In the genomic region with DNA sequence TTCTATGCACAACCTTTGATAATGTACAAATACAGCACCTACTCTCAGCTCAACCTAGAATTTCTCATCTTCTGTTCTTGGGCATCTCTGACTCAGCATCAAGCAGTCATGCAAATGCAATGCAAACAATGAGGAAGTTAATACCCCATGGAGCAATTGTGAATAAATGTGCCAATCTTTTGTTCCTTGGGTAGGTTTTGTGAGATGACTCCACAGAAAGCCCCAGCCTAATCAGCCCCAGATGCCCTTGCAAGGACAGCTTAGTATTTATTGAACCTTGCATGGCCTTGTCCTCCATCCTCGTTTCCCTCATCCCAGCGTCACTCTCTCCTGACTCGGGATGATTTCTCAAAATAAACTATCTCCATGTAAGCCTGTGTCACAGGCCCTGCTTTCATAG, we compare ENCODE assay signal across 10 cellular contexts.
A peak's percentile ranks its signal among the peaks of the same experiment; 100 is the strongest.
DNase-seq lines count a peak whose midpoint lies in the region; ATAC-seq and TF ChIP-seq lines count a peak whose summit lies in the region.
"Had no signal": no experiment of that assay in that cellular context is flagged by ENCODE, and none has a peak within 500 bp of the region (broad histone marks: within the 10 kb centered on the region; RNA-seq: fewer than 3 reads in every experiment).

No MANE protein-coding gene starts in this region.

- no peaks in the 10 kb centered on the region for H3K27me3 ChIP-seq in H9 (ENCODE audit: insufficient read depth, low read length)

- H3K4me2 ChIP-seq in H9 (ENCODE audit: insufficient read depth, insufficient read length, low read length): no peak overlapping the region

- H3K9me3 ChIP-seq in H9 (ENCODE audit: control insufficient read depth, low read depth, low read length): no peaks in the 10 kb centered on the region

- H3K79me2 ChIP-seq in H9 (ENCODE audit: insufficient read depth, low read length): no peaks in the 10 kb centered on the region

- TF ChIP-seq POLR2A in erythroblast (IDR thresholded peaks at IDR 0.05; ENCODE audit: low read length): no peak

- peaks cover 2% of the 10 kb centered on the region; the same call in 1 of the 2 replicates for H3K4me1 ChIP-seq in H9 (ENCODE audit: insufficient read depth, low read length)

- H3K79me1 ChIP-seq in H9 (ENCODE audit: insufficient read depth, low read depth, low read length, poor library complexity, severe bottlenecking): no peaks in the 10 kb centered on the region

- peaks cover 12 to 21% of the 10 kb centered on the region in 2 experiments; a peak in 4 of 5 replicates for H3K9me3 Mint-ChIP-seq in H9
- H3K9me3 Mint-ChIP-seq: activated T-helper 2 cell treated with anti-CD3 and anti-CD28 coated beads, Interferon-gamma antibody, Interleukin-2, Interleukin-4, amounts not matched to agents 10 μg/mL and 5 μg/mL and 100 μg/mL, durations not matched to agents 14 hours and 24 hours and 36 hours had no signal

- no peaks in the 10 kb centered on the region for H3K27me3 Mint-ChIP-seq in H9 (ENCODE audit: low read depth)

- H3K36me3 Mint-ChIP-seq in H9 (ENCODE audit: insufficient read depth in 1 of 3, low read depth in 3 of 3): peaks cover 15 to 26% (median 18%) of the 10 kb centered on the region in 3 experiments

- H4K91ac ChIP-seq in H9 (ENCODE audit: insufficient read length, low read depth, low read length): no peak overlapping the region

- peak; percentile 74 for DNase-seq in H9
- peak; percentile 87 for DNase-seq in RKO (ENCODE audit: low spot score)
- peak; percentile 94 for DNase-seq in fibroblast of peridontal ligament (ENCODE audit: extremely low read depth)
- peak; percentile 99 for DNase-seq in renal cortical epithelial cell (ENCODE audit: low read depth)
- no peak for DNase-seq in DMS153 (lab: John Stamatoyannopoulos, UW)
- no peak for DNase-seq in erythroblast (lab: John Stamatoyannopoulos, UW)
- DNase-seq in DMS114 treated with DMSO at 0.1 percent for 48 hours (lab: John Stamatoyannopoulos, UW; ENCODE audit: unreplicated experiment): no peak
- DNase-seq: NCI-H1092 treated with DMSO at 0.1 percent for 48 hours had no signal

- H3K9ac ChIP-seq in H9 (ENCODE audit: extremely low read depth, insufficient read length, low read length): no peak overlapping the region

- H4K8ac ChIP-seq in H9 (replicated peaks; ENCODE audit: insufficient read length, low read depth, low read length): no peak overlapping the region

- no peak for TF ChIP-seq CTCF in H9 (conservative IDR thresholded peaks at IDR 0.05)

- no CpG with 5 or more reads among the region's 3 CpGs for WGBS in H9 (ENCODE audit: extremely low coverage, insufficient read length, low lambda C conversion rate)

- peak overlapping the region; percentile 29 for H3K27ac ChIP-seq in H9 (ENCODE audit: insufficient read length, low read depth, low read length)

- H3K14ac ChIP-seq in H9 (ENCODE audit: insufficient read depth, low read length): no peak overlapping the region

- H3K4me3 Mint-ChIP-seq in H9: peak overlapping the region in 1 of 2 experiments; percentile 56; a peak in 2 of 5 replicates

- ATAC-seq in GM18867 (IDR thresholded peaks at IDR 0.05; ENCODE audit: unreplicated experiment): no peak

- peak overlapping the region; percentile 79 for H2BK120ac ChIP-seq in H9 (ENCODE audit: low read depth, low read length, poor library complexity, severe bottlenecking)

- H3K56ac ChIP-seq in H9 (ENCODE audit: insufficient read length, low read depth, low read length): no peak overlapping the region

- H3K23ac ChIP-seq in H9 (ENCODE audit: insufficient read length, low read depth, low read length): no peak overlapping the region

- H3T11ph ChIP-seq in H9 (ENCODE audit: low read length): no peak overlapping the region

- no peak overlapping the region for H3K18ac ChIP-seq in H9 (ENCODE audit: insufficient read length, low read depth, low read length)

- H2AK5ac ChIP-seq in H9 (ENCODE audit: insufficient read length, low read length): no peak overlapping the region

- H3K23me2 ChIP-seq in H9 (ENCODE audit: insufficient read length, low read depth, low read length, poor library complexity, severe bottlenecking): no peaks in the 10 kb centered on the region

- H4K20me1 ChIP-seq in H9 (ENCODE audit: control insufficient read depth, insufficient read depth, insufficient read length): no peaks in the 10 kb centered on the region

- no peak overlapping the region for H4K5ac ChIP-seq in H9 (ENCODE audit: insufficient read length, low read depth, low read length)

- no peak overlapping the region for H2BK20ac ChIP-seq in H9 (ENCODE audit: low read depth, low read length, poor library complexity, severe bottlenecking)

- no peak overlapping the region for H2BK12ac ChIP-seq in H9 (ENCODE audit: insufficient read length, low read depth, low read length)

- no peak overlapping the region for H2BK15ac ChIP-seq in H9 (ENCODE audit: low read depth, low read length)

- H3K27ac Mint-ChIP-seq in H9: peak overlapping the region; percentile 94 to 98 (median 98)
- H3K27ac Mint-ChIP-seq: activated T-helper 2 cell treated with anti-CD3 and anti-CD28 coated beads, Interferon-gamma antibody, Interleukin-2, Interleukin-4, amounts not matched to agents 10 μg/mL and 5 μg/mL and 100 μg/mL, durations not matched to agents 14 hours and 24 hours and 36 hours had no signal

- peaks cover 41 to 46% of the 10 kb centered on the region in 2 experiments for H3K4me1 Mint-ChIP-seq in H9

- no peak overlapping the region for H2AFZ ChIP-seq in H9 (ENCODE audit: low read length)

- no peak overlapping the region for H2BK5ac ChIP-seq in H9 (ENCODE audit: insufficient read length, low read length)

- H3K4ac ChIP-seq in H9 (ENCODE audit: low read depth, low read length): no peak overlapping the region

Comparison
In these comparisons a context has a peak if more than half of its experiments do, and no peak if none do; other contexts are left out.
1. DNase-seq: peak in H9 (single experiment), RKO (single experiment), fibroblast of peridontal ligament (single experiment) and renal cortical epithelial cell (single experiment); none in DMS153 (single experiment), erythroblast (0 of 2) and DMS114 treated with DMSO at 0.1 percent for 48 hours (single experiment).